10 cellular contexts compared by ENCODE assay signal in genomic region chr2:241875754-241876527, GRCh38. TPM values are rescaled to one million over a fixed set of nuclear protein-coding genes. Genes with fewer than 3 reads are reported as not detected.
DNase-seq lines count a peak whose midpoint lies in the region; ATAC-seq, FAIRE-seq and TF ChIP-seq lines count a peak whose summit lies in the region.
"Not testable (repeated sequence)": the region's sequence is repeated elsewhere in the genome, so short reads cannot be mapped to it uniquely, and the experiment has no call there.
"Had no signal": no experiment of that assay in that cellular context is flagged by ENCODE, and none has a peak within 500 bp of the region (broad histone marks: within the 10 kb centered on the region; RNA-seq: fewer than 3 reads in every experiment).

No MANE protein-coding gene starts in this region.

- intact Hi-C loops in Calu3 (cut with micrococcal nuclease; ENCODE audit: unreplicated experiment), result not testable (repeated sequence)
- intact Hi-C loops in natural killer cell (cut with micrococcal nuclease), result loop anchor here (5.0 to 10.0 kb wide), 2 partner anchors 74 to 191 kb away; partner anchors contain the start of gene DTYMK

- H3K27ac Mint-ChIP-seq in Calu3 (ENCODE audit: unreplicated experiment); natural killer cell: not testable (repeated sequence)

- not testable (repeated sequence) for H3K4me1 Mint-ChIP-seq in Calu3 (ENCODE audit: low read depth, unreplicated experiment)
- H3K4me1 Mint-ChIP-seq in natural killer cell, result peaks cover 15 to 35% of the 10 kb centered on the region in 2 donors

- H3K36me3 Mint-ChIP-seq in Calu3 (ENCODE audit: insufficient read depth, unreplicated experiment); natural killer cell: not testable (repeated sequence)

- not testable (repeated sequence) for H3K9me3 ChIP-seq in cardiac muscle cell (ENCODE audit: low read depth); tibial nerve

- H3K4me3 Mint-ChIP-seq in Calu3 (ENCODE audit: low read depth, unreplicated experiment); natural killer cell: not testable (repeated sequence)

- FAIRE-seq in GM18507 (lab: Jason Lieb, UNC), result peak; percentile 64
- not testable (repeated sequence) for FAIRE-seq in bronchial epithelial cell (lab: Jason Lieb, UNC)

- TF ChIP-seq POLR2A in tibial nerve (IDR thresholded peaks at IDR 0.05), result not testable (repeated sequence)

- not testable (repeated sequence) for H3K27me3 ChIP-seq in bronchial epithelial cell (ENCODE audit: control insufficient read depth, insufficient read depth, low read length); cardiac muscle cell; tibial nerve

- not testable (repeated sequence) for BruUV-seq in Calu3 (replicated peaks; lab: Mats Ljungman, UMichigan)

- WGBS in tibial nerve, 2 donors, result 52 to 68% methylated on average over 15 to 22 of the region's 22 CpGs

- H3K27ac ChIP-seq in cardiac muscle cell, tibial nerve: not testable (repeated sequence)

- not testable (repeated sequence) for TF ChIP-seq EP300 in tibial nerve (IDR thresholded peaks at IDR 0.05)

- not testable (repeated sequence) for H3K9me3 Mint-ChIP-seq in Calu3 (ENCODE audit: low read depth, unreplicated experiment); natural killer cell

- H3K4me1 ChIP-seq in cardiac muscle cell (ENCODE audit: low read depth), result not testable (repeated sequence)
- peaks cover 0 to 11% (median 0%) of the 10 kb centered on the region in 4 donors for H3K4me1 ChIP-seq in tibial nerve

- H3K4me3 ChIP-seq in WI38 (ENCODE audit: low read depth, low read length); bronchial epithelial cell (ENCODE audit: low read depth, low read length); cardiac muscle cell; tibial nerve: not testable (repeated sequence)

- DNase-seq in Calu3 (peak; percentile 59), NCI-H69 (lab: John Stamatoyannopoulos, UW) (peak; percentile 44), cardiac muscle cell (ENCODE audit: low read depth in 1 of 2, low spot score in 1 of 2) (peak in 1 of 2 donors; percentile 63)
- not testable (repeated sequence) for DNase-seq in GM18507 (ENCODE audit: extremely low spot score, insufficient read length, low read depth); bronchial epithelial cell (ENCODE audit: low read depth); natural killer cell; tibial nerve (ENCODE audit: low spot score in 2 of 2)

- H3K36me3 ChIP-seq in bronchial epithelial cell (ENCODE audit: control insufficient read depth, insufficient read depth, low read length); cardiac muscle cell; tibial nerve: not testable (repeated sequence)

- H3K27me3 Mint-ChIP-seq in Calu3 (ENCODE audit: unreplicated experiment), result peaks cover 28% of the 10 kb centered on the region
- not testable (repeated sequence) for H3K27me3 Mint-ChIP-seq in natural killer cell (ENCODE audit: low read depth in 2 of 2)

- CTCF ChIA-PET in Calu3 (lab: Charles Lee), result not testable (repeated sequence)

- TF ChIP-seq CTCF in Calu3 (IDR thresholded peaks at IDR 0.05; ENCODE audit: unreplicated experiment), result peak; percentile 64
- TF ChIP-seq CTCF in WI38 (IDR thresholded peaks at IDR 0.05; ENCODE audit: low read depth, low read length), result peak; percentile 26; the same call in 1 of the 2 replicates
- peak; percentile 39 for TF ChIP-seq CTCF in bronchial epithelial cell (IDR thresholded peaks at IDR 0.05; ENCODE audit: insufficient read depth, low read length, severe bottlenecking)
- TF ChIP-seq CTCF in cardiac muscle cell (IDR thresholded peaks at IDR 0.05; ENCODE audit: low read depth, low read length), result peak; percentile 46
- TF ChIP-seq CTCF in natural killer cell (IDR thresholded peaks at IDR 0.05), result peak; percentile 43
- peak; percentile 22 to 39 (median 30) for TF ChIP-seq CTCF in tibial nerve (IDR thresholded peaks at IDR 0.05)

- ATAC-seq in natural killer cell, result not testable (repeated sequence)

RNA-seq across cellular contexts. Expression of gene RTP5, which starts 6.4 kb away (rescaled TPM):
- total RNA-seq in Calu3 (2022), result not detected in 2 replicates
- not detected in 2 replicates for total RNA-seq in bronchial epithelial cell
- not detected in 2 replicates for total RNA-seq in cardiac muscle cell
- polyA plus RNA-seq in cardiac muscle cell, result not detected in 2 replicates
- 1 to 10 TPM in 1 of 3 donors, under 1 TPM in 2; 0.47 to 1.7 (median 0.68) TPM for total RNA-seq in natural killer cell
- total RNA-seq in tibial nerve, result not detected
- total RNA-seq: activated CD8-positive, alpha-beta T cell treated with anti-CD3 and anti-CD28 coated beads, Interleukin-2, amount 10 ng/mL, durations not matched to agents 7 days and 5 days had no signal

RNA-seq across cellular contexts. Expression of gene PDCD1, which starts 17.2 kb away (rescaled TPM):
- total RNA-seq in Calu3 (2022), result not detected in 2 replicates
- total RNA-seq in bronchial epithelial cell, result not detected in 2 replicates
- total RNA-seq in cardiac muscle cell, result not detected in 2 replicates
- polyA plus RNA-seq in cardiac muscle cell, result not detected in 2 replicates
- total RNA-seq in natural killer cell, result under 1 TPM in 1 of 3 donors, not detected in 2; 0.45 TPM
- total RNA-seq in tibial nerve, result under 1 TPM in 3 of 4 donors, not detected in 1; 0.22 to 0.60 (median 0.42) TPM
- total RNA-seq: occipital lobe had no signal
